Comparison of ENCODE assay signal across 26 cellular contexts in genomic region chr7:41520445-41520844, GRCh38.
"Had no signal": no experiment of that assay in that cellular context is flagged by ENCODE, and none has a peak within 500 bp of the region (broad histone marks: within the 10 kb centered on the region; RNA-seq: fewer than 3 reads in every experiment).

No MANE protein-coding gene starts in this region.

- H3K27ac ChIP-seq: ovary, prostate gland, skin epidermis, stomach, testis, thyroid gland, transverse colon, upper lobe of left lung had no signal

- H3K4me1 ChIP-seq: prostate gland, stomach, testis, thyroid gland, transverse colon, upper lobe of left lung had no signal

- H3K27me3 ChIP-seq: ovary, stomach, testis, thyroid gland, transverse colon, upper lobe of left lung had no signal

- ATAC-seq: left lobe of liver; mucosa of descending colon; naive thymus-derived CD4-positive, alpha-beta T cell; natural killer cell treated with Interleukin-12 subunit alpha and Interleukin-12 subunit beta and Interleukin-15 and Interleukin-18, amount 100 ng/mL, for 72 hours; right cardiac atrium; sciatic nerve; stimulated activated naive B cell treated with anti-CD40 and anti-IgM and Interleukin-4, amounts not matched to agents 10 μg/mL and 1 μg/mL and 100 μg/mL, for 72 hours; stimulated activated naive CD8-positive, alpha-beta T cell treated with anti-CD3 and anti-CD28 coated beads, Interleukin-15, Interleukin-2, amounts not matched to agents 100 U/mL and 50 U/mL, for 24 hours had no signal

- H3K4me3 ChIP-seq: lung, mucosa of descending colon, ovary, prostate gland, skin epidermis, stomach, testis, thyroid gland, transverse colon, upper lobe of left lung had no signal

- H3K36me3 ChIP-seq: ovary, prostate gland, stomach, thyroid gland, transverse colon, upper lobe of left lung had no signal

- H3K9me3 ChIP-seq: prostate gland, testis, thyroid gland had no signal

- DNase-seq: hippocampal formation; kidney glomerular epithelial cell; left cardiac atrium; midbrain; mucosa of descending colon; naive thymus-derived CD4-positive, alpha-beta T cell; ovary; retina; right cardiac atrium; stimulated activated CD4-positive, alpha-beta T cell treated with anti-CD3 and anti-CD28 coated beads, Interleukin-12 subunit alpha, Interleukin-12 subunit beta, amount 100 ng/mL, for 4 hours; stimulated activated CD4-positive, alpha-beta T cell treated with anti-CD3 and anti-CD28 coated beads, Interleukin-15, amount 100 ng/mL, for 24 hours; stimulated activated CD4-positive, alpha-beta T cell treated with anti-CD3 and anti-CD28 coated beads, Interleukin-2, amount 100 ng/mL, for 24 hours; stimulated activated CD4-positive, alpha-beta T cell treated with anti-CD3 and anti-CD28 coated beads, Interleukin-4, amount 100 ng/mL, for 1 hour; stimulated activated naive B cell treated with anti-CD40 and anti-IgM and Interleukin-4, amounts not matched to agents 10 μg/mL and 1 μg/mL and 100 μg/mL, for 72 hours; stimulated activated naive CD8-positive, alpha-beta T cell treated with anti-CD3 and anti-CD28 coated beads, Interleukin-15, Interleukin-2, amounts not matched to agents 100 U/mL and 50 U/mL, for 24 hours; stomach; testis; thyroid gland; transverse colon; upper lobe of left lung had no signal
